ENCODE assay signal across 10 cellular contexts in genomic region chr19:6272913-6273600, GRCh38. TPM values are rescaled to one million over a fixed set of nuclear protein-coding genes. Genes with fewer than 3 reads are reported as not detected.
DNase-seq lines count a peak whose midpoint lies in the region; TF ChIP-seq lines count a peak whose summit lies in the region.
"Had no signal": no experiment of that assay in that cellular context is flagged by ENCODE, and none has a peak within 500 bp of the region (broad histone marks: within the 10 kb centered on the region; RNA-seq: fewer than 3 reads in every experiment).

No MANE protein-coding gene starts in this region.

- H3K4me3 Mint-ChIP-seq in immature natural killer cell, result peak overlapping the region in 3 of 5 donors; percentile 39 to 72 (median 44)
- H3K4me3 Mint-ChIP-seq in CD4-positive, alpha-beta memory T cell, result no peak overlapping the region

- peaks cover 21% of the 10 kb centered on the region for H3F3A ChIP-seq in smooth muscle cell (ENCODE audit: low read depth)

- POLR2A ChIA-PET in HEK293T (lab: Yijun Ruan, JAX), result no interaction called here
- POLR2A ChIA-PET in CD4-positive, alpha-beta memory T cell (lab: Charles Lee; ENCODE audit: partially characterized antibody), result no interaction called here

- peak overlapping the region; percentile 8 for H3K4me3 ChIP-seq in astrocyte of the cerebellum (ENCODE audit: low read depth, low read length)
- H3K4me3 ChIP-seq in smooth muscle cell, result peak overlapping the region; percentile 27
- H3K4me3 ChIP-seq in CD4-positive, alpha-beta memory T cell (ENCODE audit: low read length in 2 of 2), result no peak overlapping the region

- no peaks in the 10 kb centered on the region for H3K9me3 ChIP-seq in smooth muscle cell (replicated peaks; ENCODE audit: low read depth)
- H3K9me3 ChIP-seq in CD4-positive, alpha-beta memory T cell (ENCODE audit: control insufficient read depth in 1 of 2, low read length in 2 of 2), result no peaks in the 10 kb centered on the region

- H3K79me2 ChIP-seq in smooth muscle cell (ENCODE audit: low read depth), result peaks cover 80% of the 10 kb centered on the region

- CTCF ChIA-PET in HEK293T (lab: Yijun Ruan, JAX), result no interaction called here
- CTCF ChIA-PET in CD4-positive, alpha-beta memory T cell (lab: Charles Lee; ENCODE audit: partially characterized antibody), result no interaction called here

- H4K20me1 ChIP-seq in smooth muscle cell (ENCODE audit: low read depth), result peaks cover 97% of the 10 kb centered on the region

- TF ChIP-seq CTCF in astrocyte of the cerebellum (IDR thresholded peaks at IDR 0.05; ENCODE audit: low read depth, low read length, missing control alignments), result no peak
- TF ChIP-seq CTCF in smooth muscle cell (IDR thresholded peaks at IDR 0.05; ENCODE audit: borderline replicate concordance, insufficient read depth, poor library complexity, severe bottlenecking), result no peak

- H3K4me2 ChIP-seq in smooth muscle cell, result peak overlapping the region; percentile 79

- H3K27ac Mint-ChIP-seq in immature natural killer cell, result peak overlapping the region in 3 of 6 donors; percentile 28 to 87 (median 85)
- H3K27ac Mint-ChIP-seq in CD4-positive, alpha-beta memory T cell, result peak overlapping the region in 2 of 7 donors; percentile 47 to 59

- WGBS in smooth muscle cell (ENCODE audit: low lambda C conversion rate), result 68% methylated on average over 22 of the region's 22 CpGs

- intact Hi-C loops in CD4-positive, alpha-beta memory T cell (cut with micrococcal nuclease), result no loop called here

- DNase-seq in HEK293T (ENCODE audit: extremely low spot score), result peak; percentile 17
- no peak for DNase-seq in astrocyte of the cerebellum (ENCODE audit: low read depth)
- no peak for DNase-seq in immature natural killer cell
- DNase-seq in smooth muscle cell (lab: John Stamatoyannopoulos, UW; ENCODE audit: unreplicated experiment), result no peak
- no peak for DNase-seq in iPS-NIHi7 (ENCODE audit: extremely low spot score)
- no peak for DNase-seq in DMS 273 (lab: John Stamatoyannopoulos, UW; ENCODE audit: unreplicated experiment)
- DNase-seq in AML-193 (lab: John Stamatoyannopoulos, UW), result no peak
- DNase-seq in CD4-positive, alpha-beta memory T cell, result no peak
- DNase-seq: NCI-H524 treated with DMSO at 0.1 percent for 48 hours; stimulated activated naive CD4-positive, alpha-beta T cell treated with Interleukin-2 at 50 U/mL for 16 hours had no signal

- peaks cover 42% of the 10 kb centered on the region for H3K4me1 ChIP-seq in smooth muscle cell (ENCODE audit: low read depth)
- peaks cover 34% of the 10 kb centered on the region for H3K4me1 ChIP-seq in CD4-positive, alpha-beta memory T cell (ENCODE audit: insufficient read depth, low read length)

- peak overlapping the region; percentile 97 for H3K27ac ChIP-seq in smooth muscle cell (ENCODE audit: low read depth)
- no peak overlapping the region for H3K27ac ChIP-seq in CD4-positive, alpha-beta memory T cell (ENCODE audit: low read depth, low read length)

- H3K9ac ChIP-seq in smooth muscle cell (ENCODE audit: low read depth), result peak overlapping the region; percentile 78

- H3K27me3 ChIP-seq in smooth muscle cell (ENCODE audit: low read depth), result no peaks in the 10 kb centered on the region
- H3K27me3 ChIP-seq in CD4-positive, alpha-beta memory T cell (ENCODE audit: insufficient read depth, low read length), result no peaks in the 10 kb centered on the region

- no peaks in the 10 kb centered on the region for H3K9me3 Mint-ChIP-seq in immature natural killer cell
- H3K9me3 Mint-ChIP-seq in CD4-positive, alpha-beta memory T cell, result peaks cover 0 to 3% (median 0%) of the 10 kb centered on the region in 8 donors

- H3K27me3 Mint-ChIP-seq in immature natural killer cell (ENCODE audit: low read depth in 3 of 3), result peaks cover 0 to 5% (median 3%) of the 10 kb centered on the region in 3 donors
- no peaks in the 10 kb centered on the region for H3K27me3 Mint-ChIP-seq in CD4-positive, alpha-beta memory T cell

- peaks cover 64 to 69% of the 10 kb centered on the region in 2 donors for H3K4me1 Mint-ChIP-seq in immature natural killer cell
- H3K4me1 Mint-ChIP-seq in CD4-positive, alpha-beta memory T cell, result peaks cover 29 to 83% (median 46%) of the 10 kb centered on the region in 4 donors

- in situ Hi-C loops in astrocyte of the cerebellum (cut with HindIII; ENCODE audit: low sequenced_read_pairs), result no loop called here

- no peak overlapping the region for H2AFZ ChIP-seq in smooth muscle cell (ENCODE audit: low read depth)

- no peaks in the 10 kb centered on the region for H3K36me3 ChIP-seq in smooth muscle cell (ENCODE audit: low read depth)
- H3K36me3 ChIP-seq in CD4-positive, alpha-beta memory T cell (ENCODE audit: insufficient read depth, low read length), result peaks cover 7% of the 10 kb centered on the region

- H3K36me3 Mint-ChIP-seq in immature natural killer cell, result peaks cover 0 to 7% (median 3%) of the 10 kb centered on the region in 3 donors
- peaks cover 14 to 38% of the 10 kb centered on the region in 2 donors for H3K36me3 Mint-ChIP-seq in CD4-positive, alpha-beta memory T cell

TF ChIP-seq in HEK293T, 16 proteins besides CTCF, POLR2A, EP300 and RAD21:
- TF ChIP-seq L3MBTL2 (conservative IDR thresholded peaks at IDR 0.05) (no peak), BHLHE40 (IDR thresholded peaks at IDR 0.05; ENCODE audit: borderline replicate concordance) (no peak), LEF1 (IDR thresholded peaks at IDR 0.05; ENCODE audit: borderline replicate concordance) (no peak)
- TF ChIP-seq, protein P1, sequence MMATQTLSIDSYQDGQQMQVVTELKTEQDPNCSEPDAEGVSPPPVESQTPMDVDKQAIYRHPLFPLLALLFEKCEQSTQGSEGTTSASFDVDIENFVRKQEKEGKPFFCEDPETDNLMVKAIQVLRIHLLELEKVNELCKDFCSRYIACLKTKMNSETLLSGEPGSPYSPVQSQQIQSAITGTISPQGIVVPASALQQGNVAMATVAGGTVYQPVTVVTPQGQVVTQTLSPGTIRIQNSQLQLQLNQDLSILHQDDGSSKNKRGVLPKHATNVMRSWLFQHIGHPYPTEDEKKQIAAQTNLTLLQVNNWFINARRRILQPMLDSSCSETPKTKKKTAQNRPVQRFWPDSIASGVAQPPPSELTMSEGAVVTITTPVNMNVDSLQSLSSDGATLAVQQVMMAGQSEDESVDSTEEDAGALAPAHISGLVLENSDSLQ (IDR thresholded peaks at IDR 0.05), result peak; percentile 37
TF ChIP-seq in HEK293T: peak in this region for 1.

RNA-seq across cellular contexts. Expression of gene MLLT1, which starts 6.7 kb away (rescaled TPM):
- polyA plus RNA-seq in immature natural killer cell (1 to 10 TPM in 1 of 3 donors, under 1 TPM in 2; 0.11 to 1.9 (median 0.54) TPM), smooth muscle cell (25.2 and 27.3 TPM in 2 replicates)
- total RNA-seq in smooth muscle cell, result 15.4 and 18.8 TPM in 2 replicates
- total RNA-seq in CD4-positive, alpha-beta memory T cell, result 10 to 100 TPM; 41.1 to 41.7 TPM
- 1 to 10 TPM in 1 of 2 donors, under 1 TPM in 1; 0.50 to 2.0 TPM for polyA plus RNA-seq in CD4-positive, alpha-beta memory T cell

Comparison
In these comparisons a context has a peak if more than half of its experiments do, and no peak if none do; other contexts are left out.
1. H3K4me3 ChIP-seq: peak in astrocyte of the cerebellum (single experiment) and smooth muscle cell (single experiment); none in CD4-positive, alpha-beta memory T cell (0 of 2).
2. H3K4me3 Mint-ChIP-seq: peak in immature natural killer cell (3 of 5); none in CD4-positive, alpha-beta memory T cell (0 of 8).